8 cellular contexts compared by ENCODE assay signal in the genomic region with DNA sequence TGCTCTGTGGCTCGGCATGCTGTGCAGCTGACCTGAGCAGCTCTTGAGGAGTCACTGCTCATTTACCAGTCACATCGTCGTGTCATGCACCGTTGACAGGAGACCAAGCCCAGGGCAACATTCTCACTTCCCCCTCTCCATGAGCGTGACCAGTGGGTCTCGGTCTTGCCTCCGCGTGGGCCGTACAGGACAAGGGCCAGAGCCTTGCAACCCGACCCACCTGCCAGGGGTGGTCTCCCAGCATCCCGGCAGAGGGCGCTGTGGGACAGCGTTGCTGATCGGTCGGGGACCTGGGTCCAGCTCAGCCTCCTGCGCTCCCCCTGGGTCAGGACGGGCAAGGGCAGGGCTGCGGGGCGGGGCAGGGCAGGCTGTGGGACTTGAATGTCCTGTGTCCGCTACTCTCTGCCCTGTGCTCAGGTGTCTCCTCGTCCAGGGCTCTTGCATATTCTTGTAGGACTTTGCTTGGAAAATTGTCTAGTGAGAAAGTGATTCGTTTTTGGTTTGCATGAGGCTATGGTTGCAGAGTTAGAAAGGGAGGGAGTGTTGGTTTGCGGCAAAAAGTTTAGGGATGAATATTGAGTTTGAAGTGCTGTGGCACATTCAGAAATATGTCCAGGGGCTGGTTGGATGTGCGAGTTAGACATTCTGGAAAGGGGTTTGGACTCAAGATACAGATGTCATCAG. TPM values are rescaled to one million over a fixed set of nuclear protein-coding genes. Genes with fewer than 3 reads are reported as not detected.
A peak's percentile ranks its signal among the peaks of the same experiment; 100 is the strongest.
DNase-seq lines count a peak whose midpoint lies in the region; ATAC-seq, FAIRE-seq and TF ChIP-seq lines count a peak whose summit lies in the region.

No MANE protein-coding gene starts in this region.

- TF ChIP-seq EP300 in gastroesophageal sphincter (IDR thresholded peaks at IDR 0.05) (no peak), transverse colon (IDR thresholded peaks at IDR 0.05; ENCODE audit: low read depth) (no peak)

- H3K27ac ChIP-seq in Karpas-422 (ENCODE audit: low read length) (no peak overlapping the region), RWPE2 (ENCODE audit: poor library complexity, severe bottlenecking) (no peak overlapping the region), gastroesophageal sphincter (no peak overlapping the region), pancreas (no peak overlapping the region), transverse colon (no peak overlapping the region)

- in situ Hi-C loops in transverse colon (cut with MboI; ENCODE audit: low pct_ligation_motif_present in 1 of 4, low pct_unique_long_range_greater_than_20kb in 1 of 4, low sequenced_read_pairs in 3 of 4), result loop anchor here in 3 of 4 donors (5.0 to 10.0 kb wide), 4 partner anchors 230 to 992 kb away; no protein-coding TSS in a partner anchor

- H3K9me2 ChIP-seq in Karpas-422 (replicated peaks; ENCODE audit: insufficient read depth, low read length), result no peaks in the 10 kb centered on the region

- TF ChIP-seq CTCF in RWPE2 (IDR thresholded peaks at IDR 0.05; ENCODE audit: poor library complexity, severe bottlenecking), result peak; percentile 95
- peak; percentile 79 to 97 (median 92) for TF ChIP-seq CTCF in gastroesophageal sphincter (IDR thresholded peaks at IDR 0.05)
- peak; percentile 84 to 93 (median 88) for TF ChIP-seq CTCF in pancreas (IDR thresholded peaks at IDR 0.05)
- TF ChIP-seq CTCF in transverse colon (IDR thresholded peaks at IDR 0.05), result peak; percentile 85 to 96 (median 89)

- H3K27me3 ChIP-seq in Karpas-422 (ENCODE audit: low read length) (no peaks in the 10 kb centered on the region), RWPE2 (ENCODE audit: insufficient read depth, poor library complexity, severe bottlenecking) (no peaks in the 10 kb centered on the region), gastroesophageal sphincter (no peaks in the 10 kb centered on the region), pancreas (no peaks in the 10 kb centered on the region), transverse colon (no peaks in the 10 kb centered on the region)

- H3K79me2 ChIP-seq in Karpas-422 (ENCODE audit: low read length), result no peaks in the 10 kb centered on the region

- H3K4me2 ChIP-seq in Karpas-422 (ENCODE audit: low read depth, low read length, poor library complexity, severe bottlenecking), result peak overlapping the region; percentile 63

- 13 to 22% methylated on average over 4 of the region's 24 CpGs for WGBS in gastroesophageal sphincter (ENCODE audit: low coverage in 1 of 2), 2 donors
- 9 to 10% methylated on average over 24 of the region's 24 CpGs for WGBS in pancreas, 2 donors
- WGBS in transverse colon (ENCODE audit: low coverage in 1 of 2), 2 donors, result 12 to 31% methylated on average over 3 to 15 of the region's 24 CpGs

- H2AFZ ChIP-seq in Karpas-422 (ENCODE audit: low read length), result no peak overlapping the region; the same call in 1 of the 2 replicates

- peak overlapping the region; percentile 29; the same call in 1 of the 2 replicates for H3K9ac ChIP-seq in Karpas-422 (ENCODE audit: low read length)

- H4K20me1 ChIP-seq in Karpas-422 (ENCODE audit: insufficient read depth, low read depth, low read length), result no peaks in the 10 kb centered on the region; the same call in 1 of the 2 replicates

- ATAC-seq in GM21619 (IDR thresholded peaks at IDR 0.05; ENCODE audit: unreplicated experiment) (peak; percentile 92), RWPE2 (ENCODE audit: low read depth) (peak; percentile 87), gastroesophageal sphincter (peak; percentile 92), pancreas (peak; percentile 90 to 99 (median 95))

- DNase-seq in DMS79 treated with DMSO at 0.1 percent for 48 hours (lab: John Stamatoyannopoulos, UW) (peak; percentile 65), Karpas-422 (peak; percentile 93), RWPE2 (ENCODE audit: low spot score) (peak; percentile 87), pancreas (peak; percentile 80 to 99 (median 90)), transverse colon (peak; percentile 91)
- DNase-seq in activated effector memory CD4-positive, alpha-beta T cell treated with Interleukin-2 at 50 U/mL for 16 hours, result peak; percentile 68

- H3K4me3 ChIP-seq in Karpas-422 (ENCODE audit: low read length) (peak overlapping the region; percentile 45; the same call in 1 of the 2 replicates), RWPE2 (ENCODE audit: severe bottlenecking) (no peak overlapping the region), gastroesophageal sphincter (peak overlapping the region in 1 of 2 donors; percentile 16), pancreas (no peak overlapping the region), transverse colon (no peak overlapping the region)

- intact Hi-C loops in pancreas (cut with DNase I), result loop anchor here in 2 of 3 donors (5.0 to 10.0 kb wide), 4 partner anchors 142 to 992 kb away; no protein-coding TSS in a partner anchor
- intact Hi-C loops in transverse colon (cut with DNase I; ENCODE audit: low total_unique reads), result loop anchor here (5.0 kb wide), 2 partner anchors 230 to 995 kb away; no protein-coding TSS in a partner anchor

- TF ChIP-seq POLR2A in gastroesophageal sphincter (IDR thresholded peaks at IDR 0.05), result no peak
- TF ChIP-seq POLR2A in transverse colon (IDR thresholded peaks at IDR 0.05), result no peak

- FAIRE-seq in pancreas (lab: Jason Lieb, UNC), result no peak

- H3K36me3 ChIP-seq in Karpas-422 (ENCODE audit: insufficient read depth, low read length), result peaks cover 13% of the 10 kb centered on the region
- peaks cover 14% of the 10 kb centered on the region for H3K36me3 ChIP-seq in RWPE2 (ENCODE audit: low read depth)
- peaks cover 0 to 20% of the 10 kb centered on the region in 2 donors for H3K36me3 ChIP-seq in gastroesophageal sphincter
- H3K36me3 ChIP-seq in pancreas, result peaks cover 0 to 16% (median 8%) of the 10 kb centered on the region in 3 donors
- peaks cover 0 to 12% (median 3%) of the 10 kb centered on the region in 4 donors for H3K36me3 ChIP-seq in transverse colon

- H3K4me1 ChIP-seq in Karpas-422 (ENCODE audit: low read length) (peaks cover 9% of the 10 kb centered on the region), RWPE2 (ENCODE audit: insufficient read depth, poor library complexity, severe bottlenecking) (no peaks in the 10 kb centered on the region), gastroesophageal sphincter (peaks cover 0 to 9% (median 3%) of the 10 kb centered on the region in 3 donors), pancreas (no peaks in the 10 kb centered on the region), transverse colon (peaks cover 0 to 9% (median 3%) of the 10 kb centered on the region in 4 donors)

- no peaks in the 10 kb centered on the region for H3K9me3 ChIP-seq in Karpas-422 (ENCODE audit: low read length)
- H3K9me3 ChIP-seq in RWPE2 (ENCODE audit: severe bottlenecking), result no peaks in the 10 kb centered on the region
- H3K9me3 ChIP-seq in gastroesophageal sphincter, result no peaks in the 10 kb centered on the region
- H3K9me3 ChIP-seq in pancreas, result no peaks in the 10 kb centered on the region
- H3K9me3 ChIP-seq in transverse colon, result no peaks in the 10 kb centered on the region

RNA-seq across cellular contexts. Expression of gene EIF4G2, which starts 16.2 kb away (rescaled TPM):
- 304 and 548 TPM in 2 replicates for total RNA-seq in Karpas-422 (2014; rRNA removed; shearing (Covaris generic); ENCODE audit: low replicate concordance)
- total RNA-seq in gastroesophageal sphincter (100 to 1,000 TPM; 587 to 866 (median 665) TPM), pancreas (100 to 1,000 TPM; 288 to 475 (median 332) TPM), transverse colon (100 to 1,000 TPM; 357 to 482 (median 444) TPM)
- polyA plus RNA-seq in pancreas, result 100 to 1,000 TPM in 1 of 2 donors, 10 to 100 TPM in 1; 88.6 to 191 TPM

RNA-seq across cellular contexts. Expression of gene CTR9, which starts 41.5 kb away (rescaled TPM):
- 20.7 and 39.9 TPM in 2 replicates for total RNA-seq in Karpas-422 (2014; rRNA removed; shearing (Covaris generic); ENCODE audit: low replicate concordance)
- 10 to 100 TPM; 18.1 to 21.8 (median 20.9) TPM for total RNA-seq in gastroesophageal sphincter
- total RNA-seq in pancreas, result 10 to 100 TPM in 5 of 6 donors, 1 to 10 TPM in 1; 7.7 to 15.8 (median 13.2) TPM
- 10 to 100 TPM in 1 of 2 donors, 1 to 10 TPM in 1; 6.8 to 12.2 TPM for polyA plus RNA-seq in pancreas
- 10 to 100 TPM; 21.3 to 41.2 (median 25.5) TPM for total RNA-seq in transverse colon
